37 cellular contexts compared by ENCODE assay signal in genomic region chr5:40957048-40957447, GRCh38. TPM values are rescaled to one million over a fixed set of nuclear protein-coding genes. Genes with fewer than 3 reads are reported as not detected.
"Had no signal": no experiment of that assay in that cellular context is flagged by ENCODE, and none has a peak within 500 bp of the region (broad histone marks: within the 10 kb centered on the region; RNA-seq: fewer than 3 reads in every experiment).

No MANE protein-coding gene starts in this region.

- H3K4me1 Mint-ChIP-seq: activated B cell treated with CpG ODN at 0.5 μM for 24 hours; activated CD4-positive, alpha-beta memory T cell treated with anti-CD3 and anti-CD28 coated beads, Interleukin-2, amount 10 ng/mL, durations not matched to agents 7 days and 5 days; activated CD4-positive, alpha-beta T cell treated with anti-CD3 and anti-CD28 coated beads, Interleukin-2, amount 10 ng/mL, durations not matched to agents 7 days and 5 days; activated CD8-positive, alpha-beta memory T cell treated with anti-CD3 and anti-CD28 coated beads, Interleukin-2, amount 10 ng/mL, durations not matched to agents 7 days and 5 days; activated naive CD4-positive, alpha-beta T cell treated with anti-CD3 and anti-CD28 coated beads, Interleukin-2, amount 10 ng/mL, durations not matched to agents 7 days and 5 days; activated naive CD4-positive, alpha-beta T cell treated with anti-CD3 and anti-CD28 coated beads, Interleukin-2, amount 50 U/mL, for 24 hours; activated naive CD8-positive, alpha-beta T cell treated with anti-CD3 and anti-CD28 coated beads, Interleukin-2, amount 10 ng/mL, durations not matched to agents 7 days and 5 days; activated naive CD8-positive, alpha-beta T cell treated with anti-CD3 and anti-CD28 coated beads, Interleukin-2, amount 50 U/mL, for 24 hours; brain; central memory CD8-positive, alpha-beta T cell had no signal

- H3K27ac ChIP-seq: ascending aorta, cardiac muscle cell, VCaP had no signal

- H3K4me3 Mint-ChIP-seq: activated B cell treated with CpG ODN at 0.5 μM for 24 hours; activated CD4-positive, alpha-beta memory T cell treated with anti-CD3 and anti-CD28 coated beads, Interleukin-2, amount 10 ng/mL, durations not matched to agents 7 days and 5 days; activated CD4-positive, alpha-beta T cell treated with anti-CD3 and anti-CD28 coated beads, Interleukin-2, amount 10 ng/mL, durations not matched to agents 7 days and 5 days; activated CD8-positive, alpha-beta memory T cell treated with anti-CD3 and anti-CD28 coated beads, Interleukin-2, amount 10 ng/mL, durations not matched to agents 7 days and 5 days; activated CD8-positive, alpha-beta T cell treated with anti-CD3 and anti-CD28 coated beads, Interleukin-2, amount 10 ng/mL, durations not matched to agents 7 days and 5 days; activated naive CD4-positive, alpha-beta T cell treated with anti-CD3 and anti-CD28 coated beads, Interleukin-2, amount 10 ng/mL, durations not matched to agents 7 days and 5 days; activated naive CD4-positive, alpha-beta T cell treated with anti-CD3 and anti-CD28 coated beads, Interleukin-2, amount 50 U/mL, for 24 hours; activated naive CD8-positive, alpha-beta T cell; activated naive CD8-positive, alpha-beta T cell treated with anti-CD3 and anti-CD28 coated beads, Interleukin-2, amount 10 ng/mL, durations not matched to agents 7 days and 5 days; activated naive CD8-positive, alpha-beta T cell treated with anti-CD3 and anti-CD28 coated beads, Interleukin-2, amount 50 U/mL, for 24 hours; activated T-cell treated with anti-CD3 and anti-CD28 coated beads, Interleukin-2, amount 50 U/mL, for 24 hours; brain; central memory CD8-positive, alpha-beta T cell; T-helper 1 cell treated with Interleukin-12 subunit alpha and Interleukin-12 subunit beta and Interleukin-4 antibody, amounts not matched to agents 30 μg/mL and 1 μg/mL, for 36 hours; T-helper 2 cell treated with Interferon-gamma antibody and Interleukin-4, amounts not matched to agents 5 μg/mL and 100 μg/mL, for 36 hours had no signal

- H3K27me3 ChIP-seq: ascending aorta, cardiac muscle cell had no signal

- H3K27me3 Mint-ChIP-seq: activated CD4-positive, alpha-beta memory T cell treated with anti-CD3 and anti-CD28 coated beads, Interleukin-2, amount 10 ng/mL, durations not matched to agents 7 days and 5 days; activated CD4-positive, alpha-beta T cell treated with anti-CD3 and anti-CD28 coated beads, Interleukin-2, amount 10 ng/mL, durations not matched to agents 7 days and 5 days; activated naive CD4-positive, alpha-beta T cell treated with anti-CD3 and anti-CD28 coated beads, Interleukin-2, amount 10 ng/mL, durations not matched to agents 7 days and 5 days; activated T-cell treated with anti-CD3 and anti-CD28 coated beads, Interleukin-2, amount 50 U/mL, for 24 hours; brain had no signal

- H3K9me3 Mint-ChIP-seq: activated CD4-positive, alpha-beta memory T cell treated with anti-CD3 and anti-CD28 coated beads, Interleukin-2, amount 10 ng/mL, durations not matched to agents 7 days and 5 days; activated CD4-positive, alpha-beta T cell treated with anti-CD3 and anti-CD28 coated beads, Interleukin-2, amount 10 ng/mL, durations not matched to agents 7 days and 5 days; activated naive CD4-positive, alpha-beta T cell treated with anti-CD3 and anti-CD28 coated beads, Interleukin-2, amount 10 ng/mL, durations not matched to agents 7 days and 5 days; activated naive CD4-positive, alpha-beta T cell treated with anti-CD3 and anti-CD28 coated beads, Interleukin-2, amount 50 U/mL, for 24 hours; activated T-helper 2 cell treated with anti-CD3 and anti-CD28 coated beads, Interferon-gamma antibody, Interleukin-2, Interleukin-4, amounts not matched to agents 10 μg/mL and 5 μg/mL and 100 μg/mL, durations not matched to agents 14 hours and 24 hours and 36 hours; T-helper 2 cell treated with Interferon-gamma antibody and Interleukin-4, amounts not matched to agents 5 μg/mL and 100 μg/mL, for 36 hours had no signal

- ATAC-seq: activated CD8-positive, alpha-beta memory T cell treated with anti-CD3 and anti-CD28 coated beads, Interleukin-2, amount 10 ng/mL, durations not matched to agents 7 days and 5 days; activated CD8-positive, alpha-beta T cell treated with anti-CD3 and anti-CD28 coated beads, Interleukin-2, amount 10 ng/mL, durations not matched to agents 7 days and 5 days; activated naive CD8-positive, alpha-beta T cell treated with anti-CD3 and anti-CD28 coated beads, Interleukin-2, amount 50 U/mL, for 24 hours had no signal

- H3K4me3 ChIP-seq: ascending aorta, cardiac muscle cell had no signal

- DNase-seq: activated B cell treated with CpG ODN at 0.5 μM for 24 hours; activated CD4-positive, alpha-beta memory T cell treated with anti-CD3 and anti-CD28 coated beads, Interleukin-2, amount 10 ng/mL, durations not matched to agents 7 days and 5 days; activated CD4-positive, alpha-beta T cell treated with anti-CD3 and anti-CD28 coated beads for 48 hours; activated CD4-positive, alpha-beta T cell treated with anti-CD3 and anti-CD28 coated beads, Interleukin-2, amount 10 ng/mL, durations not matched to agents 7 days and 5 days; activated CD4-positive, alpha-beta T cell treated with anti-CD3 and anti-CD28 coated beads, Interleukin-2, amount 50 U/mL, for 48 hours; activated CD4-positive, CD25-positive, alpha-beta regulatory T cell treated with anti-CD3 and anti-CD28 coated beads, Interleukin-2, amount 50 U/mL, for 72 hours; activated CD8-positive, alpha-beta memory T cell treated with anti-CD3 and anti-CD28 coated beads for 24 hours; activated CD8-positive, alpha-beta memory T cell treated with anti-CD3 and anti-CD28 coated beads, Interleukin-2, amount 10 ng/mL, durations not matched to agents 7 days and 5 days; activated CD8-positive, alpha-beta memory T cell treated with anti-CD3 and anti-CD28 coated beads, Interleukin-2, amount 50 U/mL, for 48 hours; activated CD8-positive, alpha-beta T cell treated with anti-CD3 and anti-CD28 coated beads, Interleukin-2, amount 10 ng/mL, durations not matched to agents 7 days and 5 days; activated effector memory CD4-positive, alpha-beta T cell treated with Interleukin-2 at 50 U/mL for 16 hours; activated gamma-delta T cell; activated naive CD4-positive, alpha-beta T cell treated with anti-CD3 and anti-CD28 coated beads, Interleukin-2, amount 10 ng/mL, durations not matched to agents 7 days and 5 days; activated naive CD4-positive, alpha-beta T cell treated with Interleukin-2 at 50 U/mL for 16 hours; activated naive CD8-positive, alpha-beta T cell treated with anti-CD3 and anti-CD28 coated beads, Interleukin-2, amount 10 ng/mL, durations not matched to agents 7 days and 5 days; activated naive CD8-positive, alpha-beta T cell treated with anti-CD3 and anti-CD28 coated beads, Interleukin-2, amount 50 U/mL, for 24 hours; activated T-cell treated with anti-CD3 and anti-CD28 coated beads, Interleukin-2, amount 50 U/mL, for 24 hours; activated T-cell treated with anti-CD3 and anti-CD28 coated beads, Interleukin-2, amount 50 U/mL, for 48 hours; amygdala; anterior cingulate cortex; caudate nucleus; cerebellar nuclear complex; T-helper 2 cell; T-helper 9 cell had no signal

- H3K9me3 ChIP-seq: ascending aorta had no signal

- FAIRE-seq: bronchial epithelial cell, TTC549 had no signal

- H3K4me1 ChIP-seq: ascending aorta had no signal

- H3K36me3 ChIP-seq: ascending aorta, cardiac muscle cell had no signal

- H3K27ac Mint-ChIP-seq: activated B cell treated with CpG ODN at 0.5 μM for 24 hours; activated CD4-positive, alpha-beta memory T cell treated with anti-CD3 and anti-CD28 coated beads, Interleukin-2, amount 10 ng/mL, durations not matched to agents 7 days and 5 days; activated CD4-positive, alpha-beta T cell treated with anti-CD3 and anti-CD28 coated beads, Interleukin-2, amount 10 ng/mL, durations not matched to agents 7 days and 5 days; activated CD8-positive, alpha-beta memory T cell treated with anti-CD3 and anti-CD28 coated beads, Interleukin-2, amount 10 ng/mL, durations not matched to agents 7 days and 5 days; activated CD8-positive, alpha-beta T cell treated with anti-CD3 and anti-CD28 coated beads, Interleukin-2, amount 10 ng/mL, durations not matched to agents 7 days and 5 days; activated naive CD4-positive, alpha-beta T cell treated with anti-CD3 and anti-CD28 coated beads, Interleukin-2, amount 10 ng/mL, durations not matched to agents 7 days and 5 days; activated naive CD4-positive, alpha-beta T cell treated with anti-CD3 and anti-CD28 coated beads, Interleukin-2, amount 50 U/mL, for 24 hours; activated naive CD8-positive, alpha-beta T cell; activated naive CD8-positive, alpha-beta T cell treated with anti-CD3 and anti-CD28 coated beads, Interleukin-2, amount 10 ng/mL, durations not matched to agents 7 days and 5 days; activated naive CD8-positive, alpha-beta T cell treated with anti-CD3 and anti-CD28 coated beads, Interleukin-2, amount 50 U/mL, for 24 hours; activated T-cell treated with anti-CD3 and anti-CD28 coated beads, Interleukin-2, amount 50 U/mL, for 24 hours; activated T-helper 2 cell treated with anti-CD3 and anti-CD28 coated beads, Interferon-gamma antibody, Interleukin-2, Interleukin-4, amounts not matched to agents 10 μg/mL and 5 μg/mL and 100 μg/mL, durations not matched to agents 14 hours and 24 hours and 36 hours; brain; T-helper 1 cell treated with Interleukin-12 subunit alpha and Interleukin-12 subunit beta and Interleukin-4 antibody, amounts not matched to agents 30 μg/mL and 1 μg/mL, for 36 hours; T-helper 2 cell treated with Interferon-gamma antibody and Interleukin-4, amounts not matched to agents 5 μg/mL and 100 μg/mL, for 36 hours had no signal

- H3K36me3 Mint-ChIP-seq: activated CD8-positive, alpha-beta memory T cell treated with anti-CD3 and anti-CD28 coated beads, Interleukin-2, amount 10 ng/mL, durations not matched to agents 7 days and 5 days; activated naive CD4-positive, alpha-beta T cell treated with anti-CD3 and anti-CD28 coated beads, Interleukin-2, amount 10 ng/mL, durations not matched to agents 7 days and 5 days; activated naive CD4-positive, alpha-beta T cell treated with anti-CD3 and anti-CD28 coated beads, Interleukin-2, amount 50 U/mL, for 24 hours; activated naive CD8-positive, alpha-beta T cell; activated naive CD8-positive, alpha-beta T cell treated with anti-CD3 and anti-CD28 coated beads, Interleukin-2, amount 10 ng/mL, durations not matched to agents 7 days and 5 days; brain had no signal

RNA-seq across cellular contexts. Expression of gene C7, which starts 47.8 kb away (rescaled TPM):
- total RNA-seq: activated B cell treated with CpG ODN at 0.5 μM for 24 hours; activated CD4-positive, alpha-beta memory T cell treated with anti-CD3 and anti-CD28 coated beads, Interleukin-2, amount 10 ng/mL, durations not matched to agents 7 days and 5 days; activated CD4-positive, alpha-beta T cell treated with anti-CD3 and anti-CD28 coated beads, Interleukin-2, amount 10 ng/mL, durations not matched to agents 7 days and 5 days; activated CD8-positive, alpha-beta memory T cell treated with anti-CD3 and anti-CD28 coated beads, Interleukin-2, amount 10 ng/mL, durations not matched to agents 7 days and 5 days; activated CD8-positive, alpha-beta T cell treated with anti-CD3 and anti-CD28 coated beads, Interleukin-2, amount 10 ng/mL, durations not matched to agents 7 days and 5 days; activated naive CD8-positive, alpha-beta T cell treated with anti-CD3 and anti-CD28 coated beads, Interleukin-2, amount 10 ng/mL, durations not matched to agents 7 days and 5 days; activated T-helper 2 cell treated with anti-CD3 and anti-CD28 coated beads, Interferon-gamma antibody, Interleukin-2, Interleukin-4, amounts not matched to agents 10 μg/mL and 5 μg/mL and 100 μg/mL, durations not matched to agents 14 hours and 24 hours and 36 hours; chondrocyte had no signal
